In the genomic region with DNA sequence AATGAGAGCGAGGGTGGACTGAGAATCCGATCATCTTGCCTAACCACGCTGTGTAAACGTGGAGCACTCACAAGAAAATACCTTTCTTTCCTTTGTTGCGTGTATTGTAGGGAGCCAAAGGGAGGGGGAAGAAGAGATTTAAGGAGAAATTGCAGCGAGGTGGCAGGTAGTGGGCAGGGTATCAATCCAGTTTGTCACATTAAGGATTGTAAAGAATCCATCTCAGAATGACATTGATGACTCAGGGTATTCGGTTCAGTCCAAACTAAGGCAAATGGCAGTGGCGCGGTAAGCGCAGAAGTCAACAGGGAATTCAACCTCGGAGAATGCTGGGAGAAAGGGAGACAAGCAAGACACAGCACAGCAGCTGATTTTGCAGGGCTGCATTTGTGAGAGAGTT, we compare ENCODE assay signal across 20 cellular contexts.
DNase-seq lines count a peak whose midpoint lies in the region; ATAC-seq, FAIRE-seq and TF ChIP-seq lines count a peak whose summit lies in the region.
"Had no signal": no experiment of that assay in that cellular context is flagged by ENCODE, and none has a peak within 500 bp of the region (broad histone marks: within the 10 kb centered on the region; RNA-seq: fewer than 3 reads in every experiment).

No MANE protein-coding gene starts in this region.

- TF ChIP-seq RAD21 in liver (IDR thresholded peaks at IDR 0.05), result no peak
- TF ChIP-seq RAD21 in HepG2 (CRISPR knock-in tag; IDR thresholded peaks at IDR 0.05), result no peak
- no peak for TF ChIP-seq RAD21 in H1 (IDR thresholded peaks at IDR 0.05 in 1 of 2, conservative IDR thresholded peaks at IDR 0.05 in 1 of 2; ENCODE audit: low read depth in 2 of 2, low read length in 2 of 2)
- TF ChIP-seq RAD21 in neural cell (conservative IDR thresholded peaks at IDR 0.05), result peak; percentile 27

- H3K4me2 ChIP-seq in HepG2 (ENCODE audit: low read depth, low read length), result no peak overlapping the region
- no peak overlapping the region for H3K4me2 ChIP-seq in H1 (ENCODE audit: insufficient read depth in 1 of 2, low read depth in 2 of 2, low read length in 2 of 2)
- peak overlapping the region; percentile 22 for H3K4me2 ChIP-seq in neural cell (ENCODE audit: low read length)
- H3K4me2 ChIP-seq: BLaER1 had no signal

- DNase-seq in HepG2 (ENCODE audit: low spot score) (no peak), H1 (ENCODE audit: low read depth in 1 of 2, low spot score in 2 of 2) (no peak), NCI-H2171 treated with DMSO at 0.1 percent for 48 hours (lab: John Stamatoyannopoulos, UW) (no peak), suprapubic skin (ENCODE audit: low spot score in 2 of 2) (no peak), HuH-7 (ENCODE audit: low spot score) (no peak)
- DNase-seq: Caco-2; CD4-positive, CD25-positive, alpha-beta regulatory T cell; CD8-positive, alpha-beta T cell; DMS79 treated with DMSO at 0.1 percent for 48 hours; GF-D8; H9 had no signal

- H4K8ac ChIP-seq in H1 (ENCODE audit: extremely low read depth, insufficient read depth, low read length), result no peak overlapping the region; the same call in 1 of the 2 replicates

- H3K56ac ChIP-seq in H1 (replicated peaks; ENCODE audit: insufficient read length, low read depth, low read length), result no peak overlapping the region

- 76% methylated on average over 11 of the region's 11 CpGs for WGBS in liver
- WGBS in HepG2 (ENCODE audit: low lambda C conversion rate), result 37% methylated on average over 11 of the region's 11 CpGs
- WGBS in H1 (ENCODE audit: extremely low coverage in 1 of 2, insufficient coverage in 1 of 2, insufficient read length in 1 of 2, insufficient replicate concordance in 2 of 2, low coverage in 1 of 2, low lambda C conversion rate in 2 of 2, missing lambda C conversion rate in 1 of 2), 2 experiments, result 76% methylated on average over 11 of the region's 11 CpGs; no CpG with 5 or more reads in 1 of the 2 experiments
- WGBS in suprapubic skin, result 77% methylated on average over 11 of the region's 11 CpGs

- TF ChIP-seq EP300 in HepG2 (IDR thresholded peaks at IDR 0.05; ENCODE audit: low read depth in 2 of 2, low read length in 2 of 2), result no peak
- no peak for TF ChIP-seq EP300 in HepG2 (CRISPR knock-in tag; IDR thresholded peaks at IDR 0.05; ENCODE audit: borderline replicate concordance)
- no peak for TF ChIP-seq EP300 in H1 (IDR thresholded peaks at IDR 0.05; ENCODE audit: borderline replicate concordance in 1 of 2, low read depth in 2 of 2, low read length in 2 of 2)
- peak; percentile 94 for TF ChIP-seq EP300 in neural cell (conservative IDR thresholded peaks at IDR 0.05; ENCODE audit: poor library complexity, severe bottlenecking)
- TF ChIP-seq EP300 in suprapubic skin (IDR thresholded peaks at IDR 0.05), result no peak

- H3K23me2 ChIP-seq in H1 (ENCODE audit: low read depth, low read length), result no peaks in the 10 kb centered on the region

- H3K4ac ChIP-seq in H1 (replicated peaks; ENCODE audit: insufficient read length, low read depth, low read length), result no peak overlapping the region

- no peaks in the 10 kb centered on the region for H3K9me3 ChIP-seq in liver (ENCODE audit: control insufficient read depth in 4 of 4, low read length in 3 of 4)
- no peaks in the 10 kb centered on the region for H3K9me3 ChIP-seq in HepG2 (ENCODE audit: low read length)
- no peaks in the 10 kb centered on the region for H3K9me3 ChIP-seq in H1 (ENCODE audit: insufficient read depth in 2 of 2, low read depth in 1 of 2, low read length in 1 of 2)
- no peaks in the 10 kb centered on the region for H3K9me3 ChIP-seq in neural cell (ENCODE audit: low read length)
- no peaks in the 10 kb centered on the region for H3K9me3 ChIP-seq in suprapubic skin
- H3K9me3 ChIP-seq: BLaER1, Caco-2 had no signal

- H3K23ac ChIP-seq in H1 (ENCODE audit: insufficient read length), result no peak overlapping the region

- no peak overlapping the region for H3K14ac ChIP-seq in H1 (ENCODE audit: insufficient read length)

- H2AFZ ChIP-seq in HepG2 (ENCODE audit: low read length) (no peak overlapping the region), H1 (ENCODE audit: low read length) (peak overlapping the region; percentile 80; the same call in 1 of the 2 replicates), neural cell (ENCODE audit: low read depth, low read length) (no peak overlapping the region)

- H3K27ac ChIP-seq in liver (ENCODE audit: low read depth in 1 of 2, low read length in 2 of 2) (no peak overlapping the region), HepG2 (ENCODE audit: extremely low read length, insufficient read depth, low read length) (no peak overlapping the region), H1 (ENCODE audit: low read depth, low read length) (no peak overlapping the region), neural cell (ENCODE audit: low read length) (peak overlapping the region; percentile 90), suprapubic skin (no peak overlapping the region)
- H3K27ac ChIP-seq: 22Rv1, BLaER1, C4-2B had no signal

- H3K79me1 ChIP-seq in H1 (ENCODE audit: low read depth, low read length), result no peaks in the 10 kb centered on the region

- no peak for ATAC-seq in HepG2
- ATAC-seq: CD8-positive, alpha-beta T cell; HCT116 had no signal

- in situ Hi-C loops in HepG2 (cut with HindIII; ENCODE audit: extremely low pct_ligation_motif_present, low pct_unique_long_range_greater_than_20kb), result no loop called here

- H3K79me2 ChIP-seq in HepG2 (ENCODE audit: insufficient read depth, low read length), result no peaks in the 10 kb centered on the region
- H3K79me2 ChIP-seq in H1 (ENCODE audit: control insufficient read depth in 1 of 2, insufficient read depth in 2 of 2, low read length in 2 of 2), result no peaks in the 10 kb centered on the region
- H3K79me2 ChIP-seq in neural cell (replicated peaks; ENCODE audit: insufficient read depth, low read length), result no peaks in the 10 kb centered on the region

- no peak overlapping the region for H2BK5ac ChIP-seq in H1 (ENCODE audit: low read depth, low read length)

- H2BK20ac ChIP-seq in H1 (ENCODE audit: low read length), result no peak overlapping the region

- no peak overlapping the region for H4K91ac ChIP-seq in H1 (replicated peaks; ENCODE audit: insufficient read length, low read length)

- peaks cover 0 to 19% (median 0%) of the 10 kb centered on the region in 4 donors for H3K27me3 ChIP-seq in liver (ENCODE audit: control insufficient read depth in 4 of 4, insufficient read depth in 4 of 4, low read length in 3 of 4)
- peaks cover 0 to 5% of the 10 kb centered on the region in 2 experiments; a peak in 1 of 5 replicates for H3K27me3 ChIP-seq in HepG2 (ENCODE audit: control insufficient read depth in 1 of 2, insufficient read depth in 2 of 2, low read length in 2 of 2)
- H3K27me3 ChIP-seq in H1 (replicated peaks in 1 of 4; ENCODE audit: control insufficient read depth in 3 of 4, extremely low read depth in 1 of 4, insufficient read depth in 3 of 4, low read length in 3 of 4), result no peaks in the 10 kb centered on the region
- no peaks in the 10 kb centered on the region for H3K27me3 ChIP-seq in neural cell (ENCODE audit: insufficient read depth, low read depth, low read length)
- no peaks in the 10 kb centered on the region for H3K27me3 ChIP-seq in suprapubic skin
- H3K27me3 ChIP-seq: BLaER1 had no signal

- H3K36me3 ChIP-seq in liver (ENCODE audit: control insufficient read depth in 4 of 4, insufficient read depth in 3 of 4, low read depth in 1 of 4, low read length in 3 of 4) (no peaks in the 10 kb centered on the region), HepG2 (replicated peaks in 1 of 2; ENCODE audit: control insufficient read depth in 1 of 2, insufficient read depth in 2 of 2, low read length in 2 of 2) (no peaks in the 10 kb centered on the region), H1 (ENCODE audit: control insufficient read depth in 2 of 4, insufficient read depth in 4 of 4, low read length in 3 of 4) (no peaks in the 10 kb centered on the region), neural cell (ENCODE audit: insufficient read depth, low read length) (no peaks in the 10 kb centered on the region), suprapubic skin (no peaks in the 10 kb centered on the region)
- H3K36me3 ChIP-seq: BLaER1 had no signal

- no peaks in the 10 kb centered on the region for H3F3A ChIP-seq in neural cell (ENCODE audit: insufficient read depth, low read length, poor library complexity, severe bottlenecking)

- no TSS peak for BruUV-seq in HepG2 (replicated peaks; lab: Mats Ljungman, UMichigan)

- H4K20me1 ChIP-seq in HepG2 (ENCODE audit: insufficient read depth, low read length) (no peaks in the 10 kb centered on the region), H1 (replicated peaks in 1 of 2; ENCODE audit: control insufficient read depth in 1 of 2, insufficient read depth in 2 of 2, low read length in 2 of 2) (no peaks in the 10 kb centered on the region), neural cell (ENCODE audit: insufficient read depth) (no peaks in the 10 kb centered on the region)
- H4K20me1 ChIP-seq: BLaER1 had no signal

- POLR2A ChIA-PET in HepG2 (lab: Yijun Ruan, JAX) (no interaction called here), H1 (lab: Charles Lee; ENCODE audit: partially characterized antibody) (no interaction called here)

- no peak overlapping the region for H3K4me3 ChIP-seq in liver (ENCODE audit: low read depth in 1 of 3, low read length in 3 of 3)
- no peak overlapping the region for H3K4me3 ChIP-seq in HepG2 (replicated peaks in 1 of 3; ENCODE audit: insufficient read depth in 1 of 3, low read depth in 2 of 3, low read length in 3 of 3)
- H3K4me3 ChIP-seq in H1 (ENCODE audit: extremely low read depth in 1 of 4, insufficient read depth in 2 of 4, low read depth in 3 of 4, low read length in 4 of 4), result no peak overlapping the region
- H3K4me3 ChIP-seq in neural cell (ENCODE audit: low read length), result peak overlapping the region; percentile 36
- H3K4me3 ChIP-seq in suprapubic skin, result no peak overlapping the region
- H3K4me3 ChIP-seq: BLaER1 had no signal

- no peak for FAIRE-seq in HepG2 (lab: Jason Lieb, UNC)
- FAIRE-seq in H1 (lab: Jason Lieb, UNC), result no peak
- FAIRE-seq: A204.1, GM12891, GM18507 had no signal

- H2BK120ac ChIP-seq in H1 (replicated peaks; ENCODE audit: low read depth, low read length), result no peak overlapping the region

- intact Hi-C loops in HepG2 (cut with micrococcal nuclease; ENCODE audit: unreplicated experiment), result no loop called here

- CTCF ChIA-PET in HepG2 (lab: Yijun Ruan, JAX; ENCODE audit: low intra/inter-chr PET ratio, low total read pairs), result no interaction called here
- CTCF ChIA-PET in H1 (lab: Charles Lee; ENCODE audit: partially characterized antibody), result interaction anchor here (1.1 kb wide), 1 partner anchor 73 kb away, joined by 3 read pairs; no protein-coding TSS in a partner anchor

- H3K9ac ChIP-seq in liver (ENCODE audit: low read depth in 1 of 2, low read length in 2 of 2) (no peak overlapping the region), HepG2 (ENCODE audit: insufficient read depth, low read depth, low read length) (no peak overlapping the region), H1 (replicated peaks in 1 of 4; ENCODE audit: extremely low read depth in 1 of 4, low read depth in 3 of 4, low read length in 3 of 4) (no peak overlapping the region), neural cell (ENCODE audit: low read length) (peak overlapping the region; percentile 53)
- H3K9ac ChIP-seq: BLaER1 had no signal

- no peaks in the 10 kb centered on the region for H3K9me2 ChIP-seq in neural cell (ENCODE audit: insufficient read depth, low read length)

- H3K4me1 ChIP-seq in liver (ENCODE audit: control insufficient read depth in 4 of 4, insufficient read depth in 4 of 4, low read length in 3 of 4), result no peaks in the 10 kb centered on the region
- H3K4me1 ChIP-seq in HepG2 (ENCODE audit: insufficient read depth, low read length), result no peaks in the 10 kb centered on the region
- H3K4me1 ChIP-seq in H1 (replicated peaks in 1 of 4; ENCODE audit: control insufficient read depth in 3 of 4, insufficient read depth in 4 of 4, low read length in 3 of 4), result peaks cover 0 to 4% (median 0%) of the 10 kb centered on the region in 4 experiments; a peak in 1 of 7 replicates
- peaks cover 3% of the 10 kb centered on the region for H3K4me1 ChIP-seq in suprapubic skin
- H3K4me1 ChIP-seq: BLaER1, Caco-2 had no signal

- peak; percentile 2 for TF ChIP-seq CTCF in liver (IDR thresholded peaks at IDR 0.05; ENCODE audit: low read depth, low read length, missing input control)
- no peak for TF ChIP-seq CTCF in HepG2 (CRISPR knock-in tag; IDR thresholded peaks at IDR 0.05)
- TF ChIP-seq CTCF in H1 (IDR thresholded peaks at IDR 0.05; ENCODE audit: control extremely low read depth in 1 of 3, insufficient read depth in 1 of 3, low read depth in 1 of 3, low read length in 3 of 3), result no peak
- peak; percentile 10 for TF ChIP-seq CTCF in neural cell (IDR thresholded peaks at IDR 0.05; ENCODE audit: poor library complexity, severe bottlenecking)
- no peak for TF ChIP-seq CTCF in suprapubic skin (IDR thresholded peaks at IDR 0.05)

- no peak overlapping the region for H2BK12ac ChIP-seq in H1 (ENCODE audit: low read depth, low read length)

- H2BK15ac ChIP-seq in H1 (ENCODE audit: low read length), result no peak overlapping the region

- H3K18ac ChIP-seq in H1 (ENCODE audit: extremely low read depth, low read length), result no peak overlapping the region

- TF ChIP-seq POLR2A in HepG2 (IDR thresholded peaks at IDR 0.05; ENCODE audit: insufficient read depth in 1 of 2, low read depth in 2 of 2, low read length in 2 of 2) (no peak), H1 (IDR thresholded peaks at IDR 0.05; ENCODE audit: control extremely low read depth in 1 of 2, low read depth in 2 of 2, low read length in 2 of 2) (no peak), suprapubic skin (IDR thresholded peaks at IDR 0.05) (no peak)

- H2AK5ac ChIP-seq in H1 (ENCODE audit: low read depth, low read length), result no peak overlapping the region

- no peak overlapping the region for H4K5ac ChIP-seq in H1 (ENCODE audit: insufficient read length, low read depth, low read length)

Comparison
In these comparisons a context has a peak if more than half of its experiments do, and no peak if none do; other contexts are left out.
1. CTCF ChIP-seq: peak in liver (single experiment) and neural cell (single experiment); none in HepG2 (single experiment), H1 (0 of 3) and suprapubic skin (0 of 2).